ENCODE assay signal across 21 cellular contexts in the genomic region with DNA sequence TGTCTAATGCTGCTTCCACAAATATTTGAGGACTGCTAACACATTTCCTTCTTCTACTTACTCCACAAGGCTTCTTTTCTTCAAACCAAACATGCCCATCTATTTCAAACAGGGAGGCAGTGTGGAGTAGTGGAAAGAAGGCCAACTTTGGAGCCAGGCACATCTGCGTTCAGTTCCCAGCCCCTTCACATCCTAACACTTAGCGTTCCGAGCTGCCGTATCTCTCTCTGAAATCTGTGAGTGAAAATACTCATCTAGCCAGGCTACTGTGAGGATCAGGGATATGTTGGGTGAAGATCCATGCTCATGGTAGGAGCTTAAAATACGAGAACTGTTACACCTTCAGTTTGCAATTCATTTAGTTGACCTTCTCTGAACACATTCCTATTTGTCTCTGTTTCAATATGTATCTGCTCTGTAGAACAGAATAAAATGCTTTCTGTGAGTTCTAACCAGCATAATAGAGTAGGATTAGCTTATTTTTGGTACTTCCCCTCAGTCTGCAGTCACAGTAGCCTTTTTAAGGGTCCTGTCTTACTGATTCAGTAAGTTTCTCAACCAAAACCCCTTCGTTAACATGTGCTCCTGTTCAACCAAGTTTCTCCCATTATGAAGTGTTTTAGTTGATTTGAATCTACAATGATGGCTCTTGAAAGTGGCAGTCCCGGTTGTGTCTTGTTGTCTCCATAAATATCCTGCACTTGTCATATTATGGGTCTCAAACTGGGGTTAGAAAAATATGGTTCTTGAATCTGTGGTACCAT. TPM values are rescaled to one million over a fixed set of nuclear protein-coding genes. Genes with fewer than 3 reads are reported as not detected.
A peak's percentile ranks its signal among the peaks of the same experiment; 100 is the strongest.
DNase-seq lines count a peak whose midpoint lies in the region; ATAC-seq and TF ChIP-seq lines count a peak whose summit lies in the region.
"Had no signal": no experiment of that assay in that cellular context is flagged by ENCODE, and none has a peak within 500 bp of the region (broad histone marks: within the 10 kb centered on the region; RNA-seq: fewer than 3 reads in every experiment).

No MANE protein-coding gene starts in this region.

- intact Hi-C loops in uterus (cut with DNase I; ENCODE audit: low total_unique reads) = loop anchor here (10.0 kb wide), 1 partner anchor 214 kb away; no protein-coding TSS in a partner anchor
- intact Hi-C loops in transverse colon (cut with DNase I; ENCODE audit: low total_unique reads) = no loop called here

- no peak for TF ChIP-seq EP300 in transverse colon (IDR thresholded peaks at IDR 0.05; ENCODE audit: low read depth)

- no peak for TF ChIP-seq CTCF in nephron progenitor cell (IDR thresholded peaks at IDR 0.05)
- no peak for TF ChIP-seq CTCF in uterus (IDR thresholded peaks at IDR 0.05)
- TF ChIP-seq CTCF in transverse colon (IDR thresholded peaks at IDR 0.05) = no peak

- peaks cover 3% of the 10 kb centered on the region for H3K36me3 Mint-ChIP-seq in activated naive CD8-positive, alpha-beta T cell
- peaks cover 8% of the 10 kb centered on the region for H3K36me3 Mint-ChIP-seq in activated naive CD8-positive, alpha-beta T cell treated with anti-CD3 and anti-CD28 coated beads for 36 hours
- peaks cover 39% of the 10 kb centered on the region for H3K36me3 Mint-ChIP-seq in nephron progenitor cell (ENCODE audit: low read depth)

- no peak for DNase-seq in activated naive CD8-positive, alpha-beta T cell treated with anti-CD3 and anti-CD28 coated beads for 36 hours
- DNase-seq in nephron progenitor cell (no peak), uterus (no peak), transverse colon (no peak)
- no peak for DNase-seq in activated effector memory CD4-positive, alpha-beta T cell treated with Interleukin-2 at 50 U/mL for 16 hours
- DNase-seq: activated CD4-positive, alpha-beta T cell treated with anti-CD3 and anti-CD28 coated beads for 4 hours; activated naive CD4-positive, alpha-beta T cell treated with Interleukin-2 at 50 U/mL for 16 hours; esophagus squamous epithelium; heart left ventricle; NCI-H1694 treated with DMSO at 0.1 percent for 48 hours; NCI-H446 treated with DMSO at 0.1 percent for 48 hours; psoas muscle; Right ventricle myocardium superior; spleen; stimulated activated naive CD4-positive, alpha-beta T cell; T-helper 9 cell had no signal

- peak overlapping the region; percentile 13 for H3K27ac ChIP-seq in cingulate gyrus (ENCODE audit: low read depth, low read length)
- H3K27ac ChIP-seq in uterus = peak overlapping the region; percentile 76
- H3K27ac ChIP-seq in transverse colon = no peak overlapping the region
- H3K27ac ChIP-seq: A549, esophagus squamous epithelium, psoas muscle had no signal

- TF ChIP-seq POLR2A in uterus (IDR thresholded peaks at IDR 0.05) (no peak), transverse colon (IDR thresholded peaks at IDR 0.05) (no peak)

- H3K27me3 ChIP-seq in uterus = no peaks in the 10 kb centered on the region
- H3K27me3 ChIP-seq in transverse colon = peaks cover 7% of the 10 kb centered on the region

- H3K4me1 Mint-ChIP-seq in activated naive CD8-positive, alpha-beta T cell (ENCODE audit: low read depth) = peaks cover 34% of the 10 kb centered on the region
- H3K4me1 Mint-ChIP-seq in activated naive CD8-positive, alpha-beta T cell treated with anti-CD3 and anti-CD28 coated beads for 36 hours = peaks cover 25% of the 10 kb centered on the region
- peaks cover 71% of the 10 kb centered on the region for H3K4me1 Mint-ChIP-seq in nephron progenitor cell

- H3K9me3 ChIP-seq in uterus = no peaks in the 10 kb centered on the region
- no peaks in the 10 kb centered on the region for H3K9me3 ChIP-seq in transverse colon
- H3K9me3 ChIP-seq: A549, esophagus squamous epithelium, heart left ventricle, psoas muscle had no signal

- peaks cover 8% of the 10 kb centered on the region for H3K27me3 Mint-ChIP-seq in activated naive CD8-positive, alpha-beta T cell
- H3K27me3 Mint-ChIP-seq in activated naive CD8-positive, alpha-beta T cell treated with anti-CD3 and anti-CD28 coated beads for 36 hours = peaks cover 17% of the 10 kb centered on the region
- H3K27me3 Mint-ChIP-seq in nephron progenitor cell (ENCODE audit: low read depth, poor library complexity) = peaks cover 6% of the 10 kb centered on the region

- in situ Hi-C loops in transverse colon (cut with MboI; ENCODE audit: low pct_ligation_motif_present in 1 of 4, low pct_unique_long_range_greater_than_20kb in 1 of 4, low sequenced_read_pairs in 3 of 4) = loop anchor here in 1 of 4 donors (25.0 kb wide), 1 partner anchor 201 kb away; the partner anchor contains the start of gene CPA4

- ATAC-seq in HG03045 (IDR thresholded peaks at IDR 0.05; ENCODE audit: unreplicated experiment) = no peak
- ATAC-seq: A549, HCT116, heart left ventricle, psoas muscle had no signal

- H3K4me1 ChIP-seq in uterus (no peaks in the 10 kb centered on the region), transverse colon (peaks cover 4 to 25% (median 12%) of the 10 kb centered on the region in 4 donors)
- H3K4me1 ChIP-seq: A549, psoas muscle had no signal

- no peak overlapping the region for H3K4me3 Mint-ChIP-seq in activated naive CD8-positive, alpha-beta T cell
- H3K4me3 Mint-ChIP-seq in activated naive CD8-positive, alpha-beta T cell treated with anti-CD3 and anti-CD28 coated beads for 36 hours = no peak overlapping the region
- peak overlapping the region; percentile 65 for H3K4me3 Mint-ChIP-seq in nephron progenitor cell

- WGBS in transverse colon (ENCODE audit: low coverage in 1 of 2), 2 donors = 70 to 83% methylated on average over 2 to 7 of the region's 7 CpGs

- H3K27ac Mint-ChIP-seq in activated naive CD8-positive, alpha-beta T cell = peak overlapping the region; percentile 8
- no peak overlapping the region for H3K27ac Mint-ChIP-seq in activated naive CD8-positive, alpha-beta T cell treated with anti-CD3 and anti-CD28 coated beads for 36 hours
- H3K27ac Mint-ChIP-seq in nephron progenitor cell = peak overlapping the region; percentile 100

- H3K9me3 Mint-ChIP-seq in activated naive CD8-positive, alpha-beta T cell (ENCODE audit: low read depth) = no peaks in the 10 kb centered on the region
- peaks cover 2% of the 10 kb centered on the region for H3K9me3 Mint-ChIP-seq in activated naive CD8-positive, alpha-beta T cell treated with anti-CD3 and anti-CD28 coated beads for 36 hours
- H3K9me3 Mint-ChIP-seq in nephron progenitor cell = peaks cover 41% of the 10 kb centered on the region

- H3K36me3 ChIP-seq in uterus (no peaks in the 10 kb centered on the region), transverse colon (no peaks in the 10 kb centered on the region)
- H3K36me3 ChIP-seq: esophagus squamous epithelium, heart left ventricle, spleen had no signal

- H3K4me3 ChIP-seq in uterus (no peak overlapping the region), transverse colon (no peak overlapping the region)
- H3K4me3 ChIP-seq: A549, esophagus squamous epithelium, heart left ventricle, psoas muscle, spleen had no signal

RNA-seq across cellular contexts. Expression of gene MEST, which starts 3.3 kb away (rescaled TPM):
- 10 to 100 TPM; 15.1 to 18.4 TPM for total RNA-seq in activated naive CD8-positive, alpha-beta T cell treated with anti-CD3 and anti-CD28 coated beads for 36 hours
- total RNA-seq in uterus (100 to 1,000 TPM in 1 of 4 donors, 10 to 100 TPM in 2, 1 to 10 TPM in 1; 7.7 to 462 (median 23.7) TPM), transverse colon (10 to 100 TPM in 3 of 4 donors, 1 to 10 TPM in 1; 4.0 to 49.0 (median 34.6) TPM)

RNA-seq across cellular contexts. Expression of gene CEP41, which starts 47.7 kb away (rescaled TPM):
- 10 to 100 TPM; 22.3 to 26.5 TPM for total RNA-seq in activated naive CD8-positive, alpha-beta T cell treated with anti-CD3 and anti-CD28 coated beads for 36 hours
- total RNA-seq in uterus (10 to 100 TPM in 2 of 4 donors, 1 to 10 TPM in 2; 1.5 to 22.3 (median 8.3) TPM), transverse colon (1 to 10 TPM in 2 of 4 donors, under 1 TPM in 1, not detected in 1; 0.75 to 4.8 (median 2.7) TPM)

Comparison
In these comparisons a context has a peak if more than half of its experiments do, and no peak if none do; other contexts are left out.
1. H3K27ac ChIP-seq: peak in cingulate gyrus (single experiment) and uterus (2 of 2); none in transverse colon (0 of 4).